ENCODE assay signal across 1 cellular context in the genomic region with DNA sequence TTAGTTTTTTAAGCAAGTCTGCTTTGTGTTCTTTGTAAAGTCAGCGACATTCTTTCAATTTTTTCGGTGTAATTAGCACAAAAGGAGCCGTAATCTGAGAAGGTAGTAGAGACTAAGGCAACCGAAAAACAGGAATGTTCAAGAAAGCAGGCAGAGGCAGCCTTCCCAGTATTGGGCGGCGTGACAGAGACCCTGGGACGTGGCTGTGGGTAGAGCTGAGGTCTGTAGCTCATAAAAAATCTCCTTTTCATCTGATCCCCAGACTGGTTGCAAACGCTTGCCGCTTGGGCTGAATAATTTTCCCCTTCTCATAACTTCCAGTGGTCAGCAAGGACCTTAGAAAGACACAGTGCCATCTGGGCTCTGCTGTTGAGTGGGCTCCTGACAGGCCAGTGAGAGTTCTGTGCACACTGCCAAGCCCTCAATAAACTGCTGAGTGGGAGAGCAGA.
TF ChIP-seq lines count a peak whose summit lies in the region.

No MANE protein-coding gene starts in this region.

TF ChIP-seq in K562, 482 proteins besides CTCF, POLR2A, EP300 and RAD21:
- peak; percentile 95 for TF ChIP-seq CBX2 (IDR thresholded peaks at IDR 0.05; ENCODE audit: insufficient read depth, low read length, poor library complexity, severe bottlenecking)
- TF ChIP-seq NFXL1 (CRISPR knock-in tag; IDR thresholded peaks at IDR 0.05): no peak
